12 cellular contexts compared by ENCODE assay signal in the genomic region with DNA sequence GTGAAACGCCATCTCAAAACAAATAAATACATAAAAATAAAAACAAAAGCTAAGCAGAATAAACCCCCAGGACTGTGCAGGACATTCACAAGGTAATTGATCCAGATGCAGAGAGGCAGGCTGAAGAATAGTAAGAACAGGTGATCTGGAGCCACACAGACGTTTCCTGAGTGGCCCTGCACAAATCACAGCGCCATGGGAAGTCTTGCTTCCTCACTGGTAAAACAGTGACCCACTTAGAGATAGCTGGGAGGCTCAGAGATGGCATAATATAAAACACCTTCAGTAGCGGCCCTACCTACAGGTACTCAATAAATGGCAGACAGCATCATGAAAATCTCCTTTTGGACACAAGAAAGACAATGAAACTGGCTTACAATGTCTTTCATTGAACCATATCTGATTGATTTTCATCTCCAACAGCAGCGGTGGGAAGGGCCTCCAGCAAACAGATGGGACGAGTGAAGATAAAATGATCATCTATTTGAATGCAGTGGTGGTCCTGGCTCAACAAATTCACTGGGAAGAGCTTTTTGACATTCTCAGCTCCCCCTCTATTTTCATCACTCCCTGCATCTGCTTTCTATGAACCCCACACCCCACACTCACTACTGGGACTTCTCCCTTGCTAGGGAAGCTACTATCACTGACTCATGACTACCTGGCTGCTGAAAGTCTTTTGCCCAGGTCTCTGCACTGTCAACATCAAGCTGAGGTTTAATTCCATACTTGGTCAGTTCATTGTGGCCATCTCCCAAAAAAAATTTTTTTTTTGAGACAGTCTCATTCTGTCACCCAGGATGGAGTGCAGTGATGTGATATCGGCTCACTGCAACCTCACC.
A peak's percentile ranks its signal among the peaks of the same experiment; 100 is the strongest.
DNase-seq lines count a peak whose midpoint lies in the region; ATAC-seq, FAIRE-seq and TF ChIP-seq lines count a peak whose summit lies in the region.
"Had no signal": no experiment of that assay in that cellular context is flagged by ENCODE, and none has a peak within 500 bp of the region (broad histone marks: within the 10 kb centered on the region; RNA-seq: fewer than 3 reads in every experiment).

No MANE protein-coding gene starts in this region.

- peak overlapping the region in 3 of 4 donors; percentile 10 to 70 (median 68) for H3K27ac ChIP-seq in esophagus muscularis mucosa (replicated peaks in 1 of 4)
- H3K27ac ChIP-seq in kidney (ENCODE audit: low read depth in 2 of 2, low read length in 2 of 2): no peak overlapping the region
- H3K27ac ChIP-seq in small intestine (ENCODE audit: low read depth in 1 of 2, low read length in 1 of 2): no peak overlapping the region

- H3K9ac ChIP-seq in kidney (ENCODE audit: low read length in 2 of 2): no peak overlapping the region

- H3K36me3 Mint-ChIP-seq in activated T-cell treated with anti-CD3 and anti-CD28 coated beads, Interleukin-2, amount 50 U/mL, for 24 hours (ENCODE audit: low read depth): peaks cover 41% of the 10 kb centered on the region
- H3K36me3 Mint-ChIP-seq in T-cell: peaks cover 25% of the 10 kb centered on the region
- peaks cover 45 to 62% of the 10 kb centered on the region in 2 donors for H3K36me3 Mint-ChIP-seq in stimulated activated naive B cell treated with anti-CD40 and anti-IgM and Interleukin-4, amounts not matched to agents 10 μg/mL and 1 μg/mL and 100 μg/mL, for 72 hours

- 92% methylated on average over 7 of the region's 7 CpGs for WGBS in esophagus muscularis mucosa
- 84 to 91% (median 87%) methylated on average over 7 of the region's 7 CpGs for WGBS in small intestine, 3 donors

- H3K9me3 ChIP-seq in esophagus muscularis mucosa (no peaks in the 10 kb centered on the region), kidney (ENCODE audit: control insufficient read depth in 1 of 2, low read length in 2 of 2) (no peaks in the 10 kb centered on the region), small intestine (ENCODE audit: control insufficient read depth, low read depth) (no peaks in the 10 kb centered on the region)
- H3K9me3 ChIP-seq: gastrocnemius medialis had no signal

- H3K4me1 Mint-ChIP-seq in activated T-cell treated with anti-CD3 and anti-CD28 coated beads, Interleukin-2, amount 50 U/mL, for 24 hours (ENCODE audit: low read depth): peaks cover 71% of the 10 kb centered on the region
- peaks cover 66 to 72% (median 69%) of the 10 kb centered on the region in 3 donors for H3K4me1 Mint-ChIP-seq in T-cell
- peaks cover 50 to 73% of the 10 kb centered on the region in 2 donors for H3K4me1 Mint-ChIP-seq in stimulated activated naive B cell treated with anti-CD40 and anti-IgM and Interleukin-4, amounts not matched to agents 10 μg/mL and 1 μg/mL and 100 μg/mL, for 72 hours

- no peak for FAIRE-seq in kidney (lab: Jason Lieb, UNC)
- no peak for FAIRE-seq in small intestine (lab: Jason Lieb, UNC)
- FAIRE-seq: K562, urothelium cell line had no signal

- no peak for TF ChIP-seq EP300 in esophagus muscularis mucosa (IDR thresholded peaks at IDR 0.05)

- POLR2A ChIA-PET in T-cell (lab: Charles Lee): no interaction called here

- peak overlapping the region; percentile 55 for H3K27ac Mint-ChIP-seq in activated T-cell treated with anti-CD3 and anti-CD28 coated beads, Interleukin-2, amount 50 U/mL, for 24 hours
- peak overlapping the region; percentile 93 to 96 for H3K27ac Mint-ChIP-seq in T-cell
- H3K27ac Mint-ChIP-seq in stimulated activated naive B cell treated with anti-CD40 and anti-IgM and Interleukin-4, amounts not matched to agents 10 μg/mL and 1 μg/mL and 100 μg/mL, for 72 hours: peak overlapping the region; percentile 53

- ATAC-seq in T-cell (replicated peaks in 1 of 4): peak in 1 of 4 experiments; percentile 35
- ATAC-seq in stimulated activated naive B cell treated with anti-CD40 and anti-IgM and Interleukin-4, amounts not matched to agents 10 μg/mL and 1 μg/mL and 100 μg/mL, for 72 hours (replicated peaks): no peak
- ATAC-seq: gastrocnemius medialis, K562 had no signal

- no peak for DNase-seq in activated T-cell treated with anti-CD3 and anti-CD28 coated beads, Interleukin-2, amount 50 U/mL, for 24 hours
- no peak for DNase-seq in activated T-cell treated with anti-CD3 and anti-CD28 coated beads, Interleukin-2, amount 50 U/mL, for 1 hour
- DNase-seq in T-cell (no peak), esophagus muscularis mucosa (ENCODE audit: extremely low spot score) (peak; percentile 80), kidney (no peak), small intestine (no peak), dedifferentiated amniotic fluid mesenchymal stem cell (ENCODE audit: extremely low spot score) (no peak)
- no peak for DNase-seq in stimulated activated naive B cell treated with anti-CD40 and anti-IgM and Interleukin-4, amounts not matched to agents 10 μg/mL and 1 μg/mL and 100 μg/mL, for 72 hours
- DNase-seq: gastrocnemius medialis, NCI-H1930 had no signal

- TF ChIP-seq CTCF in esophagus muscularis mucosa (IDR thresholded peaks at IDR 0.05) (no peak), kidney (IDR thresholded peaks at IDR 0.05; ENCODE audit: borderline replicate concordance, extremely low read depth, insufficient read depth) (no peak)

- H3K4me3 ChIP-seq in esophagus muscularis mucosa: no peak overlapping the region
- no peak overlapping the region for H3K4me3 ChIP-seq in kidney (ENCODE audit: low read length in 2 of 2)
- H3K4me3 ChIP-seq in small intestine (ENCODE audit: low read depth in 1 of 2, low read length in 2 of 2): no peak overlapping the region
- H3K4me3 ChIP-seq: gastrocnemius medialis, K562 had no signal

- TF ChIP-seq POLR2A in esophagus muscularis mucosa (IDR thresholded peaks at IDR 0.05; ENCODE audit: low read depth): no peak

- intact Hi-C loops in esophagus muscularis mucosa (cut with DNase I): no loop called here
- intact Hi-C loops in kidney (cut with DNase I): no loop called here

- H3K36me3 ChIP-seq in esophagus muscularis mucosa (peaks cover 0 to 6% (median 0%) of the 10 kb centered on the region in 4 donors), kidney (ENCODE audit: control insufficient read depth in 1 of 2, insufficient read depth in 2 of 2, low read length in 2 of 2) (no peaks in the 10 kb centered on the region), small intestine (ENCODE audit: control insufficient read depth in 2 of 2, insufficient read depth in 2 of 2, low read length in 2 of 2) (peaks cover 9 to 11% of the 10 kb centered on the region in 2 donors)
- H3K36me3 ChIP-seq: gastrocnemius medialis had no signal

- H3K4me3 Mint-ChIP-seq in activated T-cell treated with anti-CD3 and anti-CD28 coated beads, Interleukin-2, amount 50 U/mL, for 24 hours: no peak overlapping the region
- H3K4me3 Mint-ChIP-seq in T-cell: peak overlapping the region in 1 of 3 donors; percentile 77
- no peak overlapping the region for H3K4me3 Mint-ChIP-seq in stimulated activated naive B cell treated with anti-CD40 and anti-IgM and Interleukin-4, amounts not matched to agents 10 μg/mL and 1 μg/mL and 100 μg/mL, for 72 hours

- H3K9me3 Mint-ChIP-seq in activated T-cell treated with anti-CD3 and anti-CD28 coated beads, Interleukin-2, amount 50 U/mL, for 24 hours: no peaks in the 10 kb centered on the region
- H3K9me3 Mint-ChIP-seq in T-cell: no peaks in the 10 kb centered on the region
- no peaks in the 10 kb centered on the region for H3K9me3 Mint-ChIP-seq in stimulated activated naive B cell treated with anti-CD40 and anti-IgM and Interleukin-4, amounts not matched to agents 10 μg/mL and 1 μg/mL and 100 μg/mL, for 72 hours

- H3K27me3 Mint-ChIP-seq in activated T-cell treated with anti-CD3 and anti-CD28 coated beads, Interleukin-2, amount 50 U/mL, for 24 hours: no peaks in the 10 kb centered on the region
- H3K27me3 Mint-ChIP-seq in T-cell: no peaks in the 10 kb centered on the region
- H3K27me3 Mint-ChIP-seq in stimulated activated naive B cell treated with anti-CD40 and anti-IgM and Interleukin-4, amounts not matched to agents 10 μg/mL and 1 μg/mL and 100 μg/mL, for 72 hours: no peaks in the 10 kb centered on the region

- no peaks in the 10 kb centered on the region for H3K27me3 ChIP-seq in esophagus muscularis mucosa
- H3K27me3 ChIP-seq in small intestine (ENCODE audit: control insufficient read depth in 2 of 2, insufficient read depth in 2 of 2, low read length in 2 of 2): no peaks in the 10 kb centered on the region
- H3K27me3 ChIP-seq: gastrocnemius medialis had no signal

- H3K4me1 ChIP-seq in esophagus muscularis mucosa: peaks cover 24 to 56% (median 46%) of the 10 kb centered on the region in 4 donors
- H3K4me1 ChIP-seq in kidney (ENCODE audit: control insufficient read depth in 1 of 2, insufficient read depth in 1 of 2, low read depth in 1 of 2, low read length in 2 of 2): peaks cover 6 to 20% of the 10 kb centered on the region in 2 donors
- peaks cover 0 to 6% of the 10 kb centered on the region in 2 donors for H3K4me1 ChIP-seq in small intestine (ENCODE audit: control insufficient read depth in 2 of 2, insufficient read depth in 1 of 2, low read depth in 1 of 2, low read length in 1 of 2)

- CTCF ChIA-PET in T-cell (lab: Charles Lee): interaction anchor here in 1 of 2 donors (0.6 kb wide), 1 partner anchor 73 kb away, joined by 3 read pairs; no protein-coding TSS in a partner anchor

Comparison
In these comparisons a context has a peak if more than half of its experiments do, and no peak if none do; other contexts are left out.
1. H3K27ac ChIP-seq: peak in esophagus muscularis mucosa (3 of 4); none in kidney (0 of 2) and small intestine (0 of 2).
2. Peak in every context shown above with its lines, with median percentiles within 50 percentile points of each other: H3K27ac Mint-ChIP-seq.